Comparison of ENCODE assay signal across 8 cellular contexts in the genomic region with DNA sequence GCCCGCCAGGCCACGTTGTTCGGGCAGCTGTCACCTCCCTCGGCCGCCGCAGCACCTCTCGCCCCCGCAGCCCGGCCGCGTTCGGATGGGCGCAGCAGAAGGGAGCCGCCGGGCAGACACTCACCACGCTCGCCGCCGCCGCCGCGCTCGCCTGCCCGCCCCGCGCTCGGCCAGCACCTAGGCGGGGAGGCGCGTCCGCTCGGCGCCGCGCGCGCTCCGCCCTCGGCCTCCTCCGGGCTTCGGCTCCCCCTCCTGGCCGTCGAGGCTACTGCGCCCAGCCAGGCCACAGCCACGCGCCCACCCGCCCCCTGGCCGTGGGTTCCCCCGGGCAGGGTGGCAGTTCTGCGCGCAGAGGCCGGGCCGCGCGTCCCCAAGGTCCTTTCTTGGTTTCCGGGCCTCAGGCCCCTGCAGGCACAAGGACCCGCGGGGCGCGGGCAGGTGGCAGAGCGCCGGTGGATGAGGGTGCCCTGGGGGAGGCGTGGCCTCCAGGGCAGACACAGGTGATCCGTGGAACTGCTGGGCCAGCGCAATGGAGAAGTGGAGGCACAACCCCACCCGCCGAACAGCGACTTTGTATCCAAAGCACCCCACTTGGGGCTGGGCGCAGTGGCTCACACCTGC. TPM values are rescaled to one million over a fixed set of nuclear protein-coding genes. Genes with fewer than 3 reads are reported as not detected.
A peak's percentile ranks its signal among the peaks of the same experiment; 100 is the strongest.
DNase-seq lines count a peak whose midpoint lies in the region; ATAC-seq and TF ChIP-seq lines count a peak whose summit lies in the region.

A gene (minus strand): TSS at position 189 of the 621 bp plus-strand sequence. CDS start 3,275 bp downstream, outside the sequence.

- H3K27ac Mint-ChIP-seq in Calu3 (ENCODE audit: unreplicated experiment) = peak within 1 kb of the TSS; percentile 58
- peak within 1 kb of the TSS; percentile 75 for H3K27ac Mint-ChIP-seq in activated T-helper 17 cell treated with anti-CD3 and anti-CD28 coated beads, Interleukin-2, amount 50 U/mL, for 72 hours
- peak within 1 kb of the TSS; percentile 82 to 93 for H3K27ac Mint-ChIP-seq in natural killer cell treated with Interleukin-12 subunit alpha and Interleukin-12 subunit beta and Interleukin-15 and Interleukin-18, amount 100 ng/mL, for 72 hours
- H3K27ac Mint-ChIP-seq in stimulated activated naive CD8-positive, alpha-beta T cell treated with anti-CD3 and anti-CD28 coated beads, Interleukin-15, amount 100 ng/mL, for 72 hours = peak within 1 kb of the TSS; percentile 81 to 94

- H3K4me1 ChIP-seq in HUES6 (ENCODE audit: control insufficient read depth, insufficient read depth, low read length) = peaks cover 19% of the 10 kb centered on the region

- DNase-seq in Calu3 (peak; percentile 92), RKO (ENCODE audit: low spot score) (peak; percentile 82), fibroblast of peridontal ligament (ENCODE audit: extremely low read depth) (peak; percentile 52)
- DNase-seq in natural killer cell treated with Interleukin-12 subunit alpha and Interleukin-12 subunit beta and Interleukin-15 and Interleukin-18, amount 100 ng/mL, for 72 hours (ENCODE audit: low spot score) = peak; percentile 88
- peak; percentile 87 to 91 for DNase-seq in stimulated activated naive CD8-positive, alpha-beta T cell treated with anti-CD3 and anti-CD28 coated beads, Interleukin-15, amount 100 ng/mL, for 72 hours

- peak; percentile 53 for ATAC-seq in GM21381 (IDR thresholded peaks at IDR 0.05; ENCODE audit: unreplicated experiment)
- peak; percentile 68 for ATAC-seq in activated T-helper 17 cell treated with anti-CD3 and anti-CD28 coated beads, Interleukin-2, amount 50 U/mL, for 72 hours (replicated peaks)
- ATAC-seq in natural killer cell treated with Interleukin-12 subunit alpha and Interleukin-12 subunit beta and Interleukin-15 and Interleukin-18, amount 100 ng/mL, for 72 hours = peak; percentile 78 to 84
- ATAC-seq in stimulated activated naive CD8-positive, alpha-beta T cell treated with anti-CD3 and anti-CD28 coated beads, Interleukin-15, amount 100 ng/mL, for 72 hours = peak; percentile 63

- peak within 1 kb of the TSS; percentile 88 for H3K9ac ChIP-seq in HUES6 (ENCODE audit: low read length)

- H3K9me3 Mint-ChIP-seq in Calu3 (ENCODE audit: low read depth, unreplicated experiment) = no peaks in the 10 kb centered on the region
- H3K9me3 Mint-ChIP-seq in activated T-helper 17 cell treated with anti-CD3 and anti-CD28 coated beads, Interleukin-2, amount 50 U/mL, for 72 hours = no peaks in the 10 kb centered on the region
- H3K9me3 Mint-ChIP-seq in natural killer cell treated with Interleukin-12 subunit alpha and Interleukin-12 subunit beta and Interleukin-15 and Interleukin-18, amount 100 ng/mL, for 72 hours = no peaks in the 10 kb centered on the region
- H3K9me3 Mint-ChIP-seq in stimulated activated naive CD8-positive, alpha-beta T cell treated with anti-CD3 and anti-CD28 coated beads, Interleukin-15, amount 100 ng/mL, for 72 hours = no peaks in the 10 kb centered on the region

- peak within 1 kb of the TSS; percentile 83 for H3K4me3 Mint-ChIP-seq in Calu3 (ENCODE audit: low read depth, unreplicated experiment)
- peak within 1 kb of the TSS; percentile 85 for H3K4me3 Mint-ChIP-seq in activated T-helper 17 cell treated with anti-CD3 and anti-CD28 coated beads, Interleukin-2, amount 50 U/mL, for 72 hours
- H3K4me3 Mint-ChIP-seq in natural killer cell treated with Interleukin-12 subunit alpha and Interleukin-12 subunit beta and Interleukin-15 and Interleukin-18, amount 100 ng/mL, for 72 hours = peak within 1 kb of the TSS; percentile 97
- H3K4me3 Mint-ChIP-seq in stimulated activated naive CD8-positive, alpha-beta T cell treated with anti-CD3 and anti-CD28 coated beads, Interleukin-15, amount 100 ng/mL, for 72 hours = peak within 1 kb of the TSS; percentile 92 to 96

- intact Hi-C loops in Calu3 (cut with micrococcal nuclease; ENCODE audit: unreplicated experiment) = no loop called here

- no peaks in the 10 kb centered on the region for H3K4me1 Mint-ChIP-seq in Calu3 (ENCODE audit: low read depth, unreplicated experiment)
- peaks cover 4% of the 10 kb centered on the region for H3K4me1 Mint-ChIP-seq in activated T-helper 17 cell treated with anti-CD3 and anti-CD28 coated beads, Interleukin-2, amount 50 U/mL, for 72 hours
- peaks cover 7% of the 10 kb centered on the region in 2 donors for H3K4me1 Mint-ChIP-seq in natural killer cell treated with Interleukin-12 subunit alpha and Interleukin-12 subunit beta and Interleukin-15 and Interleukin-18, amount 100 ng/mL, for 72 hours (ENCODE audit: low read depth in 2 of 2)
- H3K4me1 Mint-ChIP-seq in stimulated activated naive CD8-positive, alpha-beta T cell treated with anti-CD3 and anti-CD28 coated beads, Interleukin-15, amount 100 ng/mL, for 72 hours = peaks cover 49% of the 10 kb centered on the region

- H3K27me3 Mint-ChIP-seq in Calu3 (ENCODE audit: unreplicated experiment) = no peaks in the 10 kb centered on the region
- no peaks in the 10 kb centered on the region for H3K27me3 Mint-ChIP-seq in activated T-helper 17 cell treated with anti-CD3 and anti-CD28 coated beads, Interleukin-2, amount 50 U/mL, for 72 hours
- H3K27me3 Mint-ChIP-seq in natural killer cell treated with Interleukin-12 subunit alpha and Interleukin-12 subunit beta and Interleukin-15 and Interleukin-18, amount 100 ng/mL, for 72 hours = no peaks in the 10 kb centered on the region
- no peaks in the 10 kb centered on the region for H3K27me3 Mint-ChIP-seq in stimulated activated naive CD8-positive, alpha-beta T cell treated with anti-CD3 and anti-CD28 coated beads, Interleukin-15, amount 100 ng/mL, for 72 hours

- H3K36me3 Mint-ChIP-seq in Calu3 (ENCODE audit: insufficient read depth, unreplicated experiment) = peaks cover 71% of the 10 kb centered on the region
- peaks cover 13% of the 10 kb centered on the region for H3K36me3 Mint-ChIP-seq in activated T-helper 17 cell treated with anti-CD3 and anti-CD28 coated beads, Interleukin-2, amount 50 U/mL, for 72 hours (ENCODE audit: low read depth)
- H3K36me3 Mint-ChIP-seq in natural killer cell treated with Interleukin-12 subunit alpha and Interleukin-12 subunit beta and Interleukin-15 and Interleukin-18, amount 100 ng/mL, for 72 hours = no peaks in the 10 kb centered on the region

- peak; percentile 91 for TF ChIP-seq CTCF in Calu3 (IDR thresholded peaks at IDR 0.05; ENCODE audit: unreplicated experiment)

- H3K4me3 ChIP-seq in HUES6 (ENCODE audit: low read depth, low read length) = peak within 1 kb of the TSS; percentile 98

- H3K36me3 ChIP-seq in HUES6 (ENCODE audit: control insufficient read depth, insufficient read depth, low read length) = peaks cover 56% of the 10 kb centered on the region

- H3K9me3 ChIP-seq in HUES6 (ENCODE audit: control insufficient read depth, insufficient read depth, low read depth, low read length) = no peaks in the 10 kb centered on the region

- CTCF ChIA-PET in Calu3 (lab: Charles Lee) = no interaction called here

- H3K27ac ChIP-seq in HUES6 (ENCODE audit: low read depth, low read length) = peak within 1 kb of the TSS; percentile 72; the same call in 1 of the 2 replicates

- no TSS peak for BruUV-seq in Calu3 (replicated peaks; lab: Mats Ljungman, UMichigan)

- H3K27me3 ChIP-seq in HUES6 (ENCODE audit: control insufficient read depth, insufficient read depth, low read length) = no peaks in the 10 kb centered on the region

RNA-seq across cellular contexts. Expression of the gene that starts here (rescaled TPM):
- total RNA-seq in Calu3 (2022) = 44.5 and 53.6 TPM in 2 replicates
- total RNA-seq in activated T-helper 17 cell treated with anti-CD3 and anti-CD28 coated beads, Interleukin-2, amount 50 U/mL, for 72 hours = 10 to 100 TPM; 27.9 to 62.2 TPM
- 100 to 1,000 TPM in 1 of 2 donors, 10 to 100 TPM in 1; 64.3 to 125 TPM for total RNA-seq in natural killer cell treated with Interleukin-12 subunit alpha and Interleukin-12 subunit beta and Interleukin-15 and Interleukin-18, amount 100 ng/mL, for 72 hours

Comparison
In these comparisons a context has a peak if more than half of its experiments do, and no peak if none do; other contexts are left out.
1. Peak in every context shown above with its lines: DNase-seq, ATAC-seq, H3K4me3 ChIP-seq and H3K27ac ChIP-seq.